ENCODE assay signal across 9 cellular contexts in genomic region chr11:66720223-66720898, GRCh38. TPM values are rescaled to one million over a fixed set of nuclear protein-coding genes. Genes with fewer than 3 reads are reported as not detected.
DNase-seq lines count a peak whose midpoint lies in the region; ATAC-seq, FAIRE-seq and TF ChIP-seq lines count a peak whose summit lies in the region.
"Had no signal": no experiment of that assay in that cellular context is flagged by ENCODE, and none has a peak within 500 bp of the region (broad histone marks: within the 10 kb centered on the region; RNA-seq: fewer than 3 reads in every experiment).

No MANE protein-coding gene starts in this region.

- H3K9me3 ChIP-seq in A549: no peaks in the 10 kb centered on the region

- H3K9me3 Mint-ChIP-seq in neural crest cell: no peaks in the 10 kb centered on the region

- H3K27ac ChIP-seq in A549: no peak overlapping the region

- POLR2A ChIA-PET in A549 (lab: Yijun Ruan, JAX): no interaction called here

- TF ChIP-seq POLR2A in A549 (IDR thresholded peaks at IDR 0.05; ENCODE audit: low read length): no peak

- H3K36me3 Mint-ChIP-seq in neural crest cell (ENCODE audit: low read depth): no peaks in the 10 kb centered on the region

- ATAC-seq in A549: peak in 1 of 2 experiments; percentile 25; a peak in 3 of 6 replicates

- H3K4me1 Mint-ChIP-seq in neural crest cell: peaks cover 9% of the 10 kb centered on the region

- no peak overlapping the region for H3K4me3 Mint-ChIP-seq in neural crest cell

- no peak overlapping the region for H3K4me2 ChIP-seq in A549

- peak; percentile 37 to 45 for DNase-seq in A549 (ENCODE audit: low read depth in 1 of 2, low spot score in 1 of 2)
- peak; percentile 97 for DNase-seq in HT-29 (ENCODE audit: low spot score)
- peak; percentile 80 for DNase-seq in RPMI7951 (ENCODE audit: low read depth)
- DNase-seq in dermis blood vessel endothelial cell: peak; percentile 83
- peak; percentile 18 for DNase-seq in neural crest cell (ENCODE audit: low read depth, low spot score)
- no peak for DNase-seq in NOMO-1 treated with DMSO at 0.1 percent for 48 hours (lab: John Stamatoyannopoulos, UW; ENCODE audit: unreplicated experiment)
- DNase-seq in SKM-1 (lab: John Stamatoyannopoulos, UW; ENCODE audit: unreplicated experiment): no peak
- no peak for DNase-seq in SK-N-DZ (ENCODE audit: low spot score)

- peaks cover 10% of the 10 kb centered on the region for H3K27me3 Mint-ChIP-seq in neural crest cell (ENCODE audit: low read depth)

- CTCF ChIA-PET in A549 (lab: Yijun Ruan, JAX): interaction anchor here (1.1 kb wide), 1 partner anchor 17 kb away, joined by 3 read pairs; no protein-coding TSS in a partner anchor

- peaks cover 21% of the 10 kb centered on the region for H3K4me1 ChIP-seq in A549

- no peak for TF ChIP-seq RAD21 in A549 (conservative IDR thresholded peaks at IDR 0.05 in 1 of 2, IDR thresholded peaks at IDR 0.05 in 1 of 2)

- no peak for TF ChIP-seq EP300 in A549 (IDR thresholded peaks at IDR 0.05)

- 79% methylated on average over 14 of the region's 15 CpGs for whole genome bisulfite sequencing in A549 (ENCODE audit: missing lambda C conversion rate)

- TF ChIP-seq CTCF in A549 (IDR thresholded peaks at IDR 0.05) (no peak), neural crest cell (conservative IDR thresholded peaks at IDR 0.05) (no peak)

- H3K27ac Mint-ChIP-seq in neural crest cell (ENCODE audit: unreplicated experiment): peak overlapping the region; percentile 43

- H3K4me3 ChIP-seq in A549: no peak overlapping the region

- FAIRE-seq in A549 (lab: Jason Lieb, UNC): no peak
- FAIRE-seq: G401.6 had no signal

TF ChIP-seq in A549, 52 proteins besides CTCF, POLR2A, EP300 and RAD21:
- peak; percentile 49; the same call in 1 of the 2 replicates for TF ChIP-seq RFX5 (IDR thresholded peaks at IDR 0.05)
- TF ChIP-seq PHF8 (IDR thresholded peaks at IDR 0.05; ENCODE audit: borderline replicate concordance, low read depth): no peak
- TF ChIP-seq FOSL2 (IDR thresholded peaks at IDR 0.05): no peak
- TF ChIP-seq FOSL2 (CRISPR knock-in tag; IDR thresholded peaks at IDR 0.05): peak; percentile 41; the same call in 1 of the 2 replicates
- TF ChIP-seq EHMT2 (IDR thresholded peaks at IDR 0.05; ENCODE audit: low read depth): no peak

RNA-seq across cellular contexts. Expression of gene SPTBN2, which starts 8.7 kb away (rescaled TPM):
- polyA plus RNA-seq in A549 (2011; rRNA removed) (4.4 and 5.8 TPM in 2 replicates), A549 (2017; fragmentation: RNase III; extraction: RNeasy Plus Mini Kit Qiagen cat#74134 plus additional on column Dnase treatment) (8.1 to 9.9 TPM (median 9.6 TPM) in 3 replicates)
- polyA plus RNA-seq in A549 (2012; cell fraction: cytosol; rRNA removed): 10.1 and 11.4 TPM in 2 replicates
- 40.6 and 42.2 TPM in 2 replicates for polyA plus RNA-seq in A549 (2012; cell fraction: nucleus; rRNA removed)
- 5.8 and 9.0 TPM in 2 replicates for polyA minus RNA-seq in A549 (2011; rRNA and poly(A)+ RNA removed)
- 28.4 and 30.9 TPM in 2 replicates for total RNA-seq in HT-29 (2014; rRNA removed; shearing (Covaris generic))
- total RNA-seq in RPMI7951 (2014; rRNA removed; shearing (Covaris generic)): under 0.01 and 0.68 TPM in 2 replicates
- total RNA-seq in dermis blood vessel endothelial cell (36.8 and 50.4 TPM in 2 replicates), neural crest cell (34.1 and 43.6 TPM in 2 replicates)
- polyA plus RNA-seq in SK-N-DZ (2014; cell fraction: cytosol; rRNA removed): 56.3 and 63.2 TPM in 2 replicates
- 162 and 168 TPM in 2 replicates for polyA plus RNA-seq in SK-N-DZ (2014; cell fraction: nucleus; rRNA removed)

RNA-seq across cellular contexts. Expression of gene RBM4B, which starts 42.7 kb away (rescaled TPM):
- polyA plus RNA-seq in A549 (2011; rRNA removed): 30.1 and 32.7 TPM in 2 replicates
- polyA plus RNA-seq in A549 (2012; cell fraction: cytosol; rRNA removed): 21.0 and 26.5 TPM in 2 replicates
- polyA plus RNA-seq in A549 (2012; cell fraction: nucleus; rRNA removed): 20.2 and 27.4 TPM in 2 replicates
- 24.6 to 31.0 TPM (median 28.0 TPM) in 3 replicates for polyA plus RNA-seq in A549 (2017; fragmentation: RNase III; extraction: RNeasy Plus Mini Kit Qiagen cat#74134 plus additional on column Dnase treatment)
- polyA minus RNA-seq in A549 (2011; rRNA and poly(A)+ RNA removed): 20.2 and 24.9 TPM in 2 replicates
- 22.5 and 24.5 TPM in 2 replicates for total RNA-seq in HT-29 (2014; rRNA removed; shearing (Covaris generic))
- 20.7 and 25.4 TPM in 2 replicates for total RNA-seq in RPMI7951 (2014; rRNA removed; shearing (Covaris generic))
- 24.2 and 28.4 TPM in 2 replicates for total RNA-seq in dermis blood vessel endothelial cell
- 57.0 and 61.9 TPM in 2 replicates for total RNA-seq in neural crest cell
- 56.1 and 58.2 TPM in 2 replicates for polyA plus RNA-seq in SK-N-DZ (2014; cell fraction: cytosol; rRNA removed)
- polyA plus RNA-seq in SK-N-DZ (2014; cell fraction: nucleus; rRNA removed): 101 and 117 TPM in 2 replicates

Comparison
In these comparisons a context has a peak if more than half of its experiments do, and no peak if none do; other contexts are left out.
1. DNase-seq: peak in A549 (2 of 2), HT-29 (single experiment), RPMI7951 (single experiment), dermis blood vessel endothelial cell (single experiment) and neural crest cell (single experiment); none in NOMO-1 treated with DMSO at 0.1 percent for 48 hours (single experiment), SKM-1 (single experiment) and SK-N-DZ (single experiment).
2. RNA of gene SPTBN2, which starts 8.7 kb away (total RNA-seq): 34.1 to 43.6 TPM in neural crest cell, 36.8 to 50.4 TPM in dermis blood vessel endothelial cell and 28.4 to 30.9 TPM in HT-29; under 0.01 to 0.68 TPM in RPMI7951; every median in the first group is over 10 times any median in the second.